In the genomic region with DNA sequence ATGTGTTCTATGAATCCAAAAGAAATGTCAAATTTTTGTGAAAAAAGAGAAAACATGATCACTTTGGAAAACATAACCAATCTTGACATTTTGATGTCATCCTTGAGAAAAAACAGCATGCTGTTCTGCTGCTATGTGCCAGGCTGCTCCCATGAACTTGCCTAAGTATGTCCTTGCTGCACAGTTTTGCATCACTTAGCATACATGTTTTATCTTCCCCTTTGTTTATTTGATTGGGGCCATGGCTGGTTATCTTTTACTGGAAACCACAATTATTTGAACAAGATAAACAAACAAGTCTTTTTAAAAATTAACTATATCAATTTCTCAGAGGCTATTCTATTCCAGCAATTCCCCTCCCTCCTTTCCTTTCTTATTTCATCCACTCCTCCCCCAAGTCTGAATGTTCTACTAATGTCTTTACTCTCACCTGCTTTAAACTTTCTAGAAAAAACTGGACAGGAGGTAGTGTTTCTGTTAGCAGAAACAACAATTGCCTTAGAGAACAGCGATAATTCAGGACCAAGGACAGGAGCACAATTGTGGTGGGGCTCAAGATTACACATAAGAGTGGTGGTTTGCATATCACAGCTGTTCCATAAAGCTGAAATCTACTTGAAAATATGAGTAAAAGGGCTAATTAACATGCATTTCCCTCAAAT, we compare ENCODE assay signal across 2 cellular contexts.
TF ChIP-seq lines count a peak whose summit lies in the region.

No MANE protein-coding gene starts in this region.

TF ChIP-seq in K562, 482 proteins besides CTCF, POLR2A, EP300 and RAD21 (continued from another document):
- TF ChIP-seq ARID4B (CRISPR knock-in tag; IDR thresholded peaks at IDR 0.05) (no peak), HSF4 (CRISPR knock-in tag; IDR thresholded peaks at IDR 0.05; ENCODE audit: borderline replicate concordance) (no peak)

TF ChIP-seq in HepG2, 621 proteins besides CTCF, POLR2A, EP300 and RAD21 (continued from another document and continues in another):
- TF ChIP-seq, protein P1, sequence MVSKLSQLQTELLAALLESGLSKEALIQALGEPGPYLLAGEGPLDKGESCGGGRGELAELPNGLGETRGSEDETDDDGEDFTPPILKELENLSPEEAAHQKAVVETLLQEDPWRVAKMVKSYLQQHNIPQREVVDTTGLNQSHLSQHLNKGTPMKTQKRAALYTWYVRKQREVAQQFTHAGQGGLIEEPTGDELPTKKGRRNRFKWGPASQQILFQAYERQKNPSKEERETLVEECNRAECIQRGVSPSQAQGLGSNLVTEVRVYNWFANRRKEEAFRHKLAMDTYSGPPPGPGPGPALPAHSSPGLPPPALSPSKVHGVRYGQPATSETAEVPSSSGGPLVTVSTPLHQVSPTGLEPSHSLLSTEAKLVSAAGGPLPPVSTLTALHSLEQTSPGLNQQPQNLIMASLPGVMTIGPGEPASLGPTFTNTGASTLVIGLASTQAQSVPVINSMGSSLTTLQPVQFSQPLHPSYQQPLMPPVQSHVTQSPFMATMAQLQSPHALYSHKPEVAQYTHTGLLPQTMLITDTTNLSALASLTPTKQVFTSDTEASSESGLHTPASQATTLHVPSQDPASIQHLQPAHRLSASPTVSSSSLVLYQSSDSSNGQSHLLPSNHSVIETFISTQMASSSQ (IDR thresholded peaks at IDR 0.05; ENCODE audit: low read depth) = peak; percentile 44; the same call in 1 of the 2 replicates
- TF ChIP-seq, protein P1 (CRISPR knock-in tag; IDR thresholded peaks at IDR 0.05; ENCODE audit: borderline replicate concordance) = no peak
- TF ChIP-seq ZBTB3 (CRISPR knock-in tag; IDR thresholded peaks at IDR 0.05; ENCODE audit: borderline replicate concordance, low read depth) = no peak
- TF ChIP-seq EHMT2 (IDR thresholded peaks at IDR 0.05; ENCODE audit: borderline replicate concordance, low read depth, low read length) = peak; percentile 92
- 0 out of 2 replicates have a peak, but pooled peaks have one; percentile 60 for TF ChIP-seq KLF6 (CRISPR knock-in tag; IDR thresholded peaks at IDR 0.05)
- no peak for TF ChIP-seq MED8 (CRISPR knock-in tag; IDR thresholded peaks at IDR 0.05; ENCODE audit: insufficient replicate concordance)
- TF ChIP-seq, protein P2, sequence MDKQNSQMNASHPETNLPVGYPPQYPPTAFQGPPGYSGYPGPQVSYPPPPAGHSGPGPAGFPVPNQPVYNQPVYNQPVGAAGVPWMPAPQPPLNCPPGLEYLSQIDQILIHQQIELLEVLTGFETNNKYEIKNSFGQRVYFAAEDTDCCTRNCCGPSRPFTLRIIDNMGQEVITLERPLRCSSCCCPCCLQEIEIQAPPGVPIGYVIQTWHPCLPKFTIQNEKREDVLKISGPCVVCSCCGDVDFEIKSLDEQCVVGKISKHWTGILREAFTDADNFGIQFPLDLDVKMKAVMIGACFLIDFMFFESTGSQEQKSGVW (CRISPR knock-in tag; IDR thresholded peaks at IDR 0.05; ENCODE audit: borderline replicate concordance) = no peak
- TF ChIP-seq TGIF2 (CRISPR knock-in tag; IDR thresholded peaks at IDR 0.05) = peak; percentile 72; the same call in 1 of the 2 replicates
- TF ChIP-seq ZNF841 (CRISPR knock-in tag; IDR thresholded peaks at IDR 0.05; ENCODE audit: borderline replicate concordance) = no peak
- TF ChIP-seq, protein P3, sequence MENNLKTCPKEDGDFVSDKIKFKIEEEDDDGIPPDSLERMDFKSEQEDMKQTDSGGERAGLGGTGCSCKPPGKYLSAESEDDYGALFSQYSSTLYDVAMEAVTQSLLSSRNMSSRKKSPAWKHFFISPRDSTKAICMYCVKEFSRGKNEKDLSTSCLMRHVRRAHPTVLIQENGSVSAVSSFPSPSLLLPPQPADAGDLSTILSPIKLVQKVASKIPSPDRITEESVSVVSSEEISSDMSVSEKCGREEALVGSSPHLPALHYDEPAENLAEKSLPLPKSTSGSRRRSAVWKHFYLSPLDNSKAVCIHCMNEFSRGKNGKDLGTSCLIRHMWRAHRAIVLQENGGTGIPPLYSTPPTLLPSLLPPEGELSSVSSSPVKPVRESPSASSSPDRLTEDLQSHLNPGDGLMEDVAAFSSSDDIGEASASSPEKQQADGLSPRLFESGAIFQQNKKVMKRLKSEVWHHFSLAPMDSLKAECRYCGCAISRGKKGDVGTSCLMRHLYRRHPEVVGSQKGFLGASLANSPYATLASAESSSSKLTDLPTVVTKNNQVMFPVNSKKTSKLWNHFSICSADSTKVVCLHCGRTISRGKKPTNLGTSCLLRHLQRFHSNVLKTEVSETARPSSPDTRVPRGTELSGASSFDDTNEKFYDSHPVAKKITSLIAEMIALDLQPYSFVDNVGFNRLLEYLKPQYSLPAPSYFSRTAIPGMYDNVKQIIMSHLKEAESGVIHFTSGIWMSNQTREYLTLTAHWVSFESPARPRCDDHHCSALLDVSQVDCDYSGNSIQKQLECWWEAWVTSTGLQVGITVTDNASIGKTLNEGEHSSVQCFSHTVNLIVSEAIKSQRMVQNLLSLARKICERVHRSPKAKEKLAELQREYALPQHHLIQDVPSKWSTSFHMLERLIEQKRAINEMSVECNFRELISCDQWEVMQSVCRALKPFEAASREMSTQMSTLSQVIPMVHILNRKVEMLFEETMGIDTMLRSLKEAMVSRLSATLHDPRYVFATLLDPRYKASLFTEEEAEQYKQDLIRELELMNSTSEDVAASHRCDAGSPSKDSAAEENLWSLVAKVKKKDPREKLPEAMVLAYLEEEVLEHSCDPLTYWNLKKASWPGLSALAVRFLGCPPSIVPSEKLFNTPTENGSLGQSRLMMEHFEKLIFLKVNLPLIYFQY (CRISPR knock-in tag; IDR thresholded peaks at IDR 0.05; ENCODE audit: borderline replicate concordance) = no peak
- TF ChIP-seq HDAC2 (CRISPR knock-in tag; IDR thresholded peaks at IDR 0.05) = 0 out of 2 replicates have a peak, but pooled peaks have one; percentile 20
- 0 out of 2 replicates have a peak, but pooled peaks have one; percentile 33 for TF ChIP-seq ZNF792 (CRISPR knock-in tag; IDR thresholded peaks at IDR 0.05)
- no peak for TF ChIP-seq ZNF766 (CRISPR knock-in tag; IDR thresholded peaks at IDR 0.05; ENCODE audit: borderline replicate concordance)
- TF ChIP-seq SOX5 (CRISPR knock-in tag; IDR thresholded peaks at IDR 0.05; ENCODE audit: borderline replicate concordance) = peak; percentile 26; the same call in 1 of the 2 replicates
- TF ChIP-seq, protein P4, sequence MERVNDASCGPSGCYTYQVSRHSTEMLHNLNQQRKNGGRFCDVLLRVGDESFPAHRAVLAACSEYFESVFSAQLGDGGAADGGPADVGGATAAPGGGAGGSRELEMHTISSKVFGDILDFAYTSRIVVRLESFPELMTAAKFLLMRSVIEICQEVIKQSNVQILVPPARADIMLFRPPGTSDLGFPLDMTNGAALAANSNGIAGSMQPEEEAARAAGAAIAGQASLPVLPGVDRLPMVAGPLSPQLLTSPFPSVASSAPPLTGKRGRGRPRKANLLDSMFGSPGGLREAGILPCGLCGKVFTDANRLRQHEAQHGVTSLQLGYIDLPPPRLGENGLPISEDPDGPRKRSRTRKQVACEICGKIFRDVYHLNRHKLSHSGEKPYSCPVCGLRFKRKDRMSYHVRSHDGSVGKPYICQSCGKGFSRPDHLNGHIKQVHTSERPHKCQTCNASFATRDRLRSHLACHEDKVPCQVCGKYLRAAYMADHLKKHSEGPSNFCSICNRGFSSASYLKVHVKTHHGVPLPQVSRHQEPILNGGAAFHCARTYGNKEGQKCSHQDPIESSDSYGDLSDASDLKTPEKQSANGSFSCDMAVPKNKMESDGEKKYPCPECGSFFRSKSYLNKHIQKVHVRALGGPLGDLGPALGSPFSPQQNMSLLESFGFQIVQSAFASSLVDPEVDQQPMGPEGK (CRISPR knock-in tag; IDR thresholded peaks at IDR 0.05) = 0 out of 2 replicates have a peak, but pooled peaks have one; percentile 16
- 0 out of 2 replicates have a peak, but pooled peaks have one; percentile 34 for TF ChIP-seq YEATS2 (CRISPR knock-in tag; IDR thresholded peaks at IDR 0.05; ENCODE audit: borderline replicate concordance)
- TF ChIP-seq MTA1 (CRISPR knock-in tag; IDR thresholded peaks at IDR 0.05; ENCODE audit: borderline replicate concordance) = no peak
- TF ChIP-seq MAFF (IDR thresholded peaks at IDR 0.05; ENCODE audit: low read depth, low read length) = no peak
- no peak for TF ChIP-seq ZBTB7B (CRISPR knock-in tag; IDR thresholded peaks at IDR 0.05)
- no peak for TF ChIP-seq TMF1 (CRISPR knock-in tag; IDR thresholded peaks at IDR 0.05; ENCODE audit: low read depth)
- peak; percentile 63 to 96 for TF ChIP-seq REST (IDR thresholded peaks at IDR 0.05; ENCODE audit: borderline replicate concordance in 1 of 2, low read depth in 1 of 2, low read length in 2 of 2)
- TF ChIP-seq SOX13 (IDR thresholded peaks at IDR 0.05) = no peak
- TF ChIP-seq SOX13 (CRISPR knock-in tag; conservative IDR thresholded peaks at IDR 0.05 in 1 of 2, IDR thresholded peaks at IDR 0.05 in 1 of 2) = peak in 1 of 2 experiments; percentile 46; a peak in 2 of 4 replicates
- TF ChIP-seq CREB1 (IDR thresholded peaks at IDR 0.05) = no peak
- 0 out of 2 replicates have a peak, but pooled peaks have one; percentile 21 for TF ChIP-seq CREB1 (CRISPR knock-in tag; IDR thresholded peaks at IDR 0.05)
- TF ChIP-seq DNMT3B (CRISPR knock-in tag; conservative IDR thresholded peaks at IDR 0.05) = peak; percentile 61; the same call in 1 of the 2 replicates
- no peak for TF ChIP-seq SOX6 (IDR thresholded peaks at IDR 0.05)
- TF ChIP-seq SOX6 (CRISPR knock-in tag; IDR thresholded peaks at IDR 0.05) = peak; percentile 43; the same call in 1 of the 2 replicates
- no peak for TF ChIP-seq TERF1 (CRISPR knock-in tag; IDR thresholded peaks at IDR 0.05)
- TF ChIP-seq SMAD3 (CRISPR knock-in tag; IDR thresholded peaks at IDR 0.05) = no peak
- TF ChIP-seq RARA (CRISPR knock-in tag; IDR thresholded peaks at IDR 0.05) = 0 out of 2 replicates have a peak, but pooled peaks have one; percentile 8
- TF ChIP-seq ZSCAN20 (CRISPR knock-in tag; IDR thresholded peaks at IDR 0.05; ENCODE audit: borderline replicate concordance) = no peak
- TF ChIP-seq KLF11 (CRISPR knock-in tag; IDR thresholded peaks at IDR 0.05) = 0 out of 2 replicates have a peak, but pooled peaks have one; percentile 47
- TF ChIP-seq, protein P5, sequence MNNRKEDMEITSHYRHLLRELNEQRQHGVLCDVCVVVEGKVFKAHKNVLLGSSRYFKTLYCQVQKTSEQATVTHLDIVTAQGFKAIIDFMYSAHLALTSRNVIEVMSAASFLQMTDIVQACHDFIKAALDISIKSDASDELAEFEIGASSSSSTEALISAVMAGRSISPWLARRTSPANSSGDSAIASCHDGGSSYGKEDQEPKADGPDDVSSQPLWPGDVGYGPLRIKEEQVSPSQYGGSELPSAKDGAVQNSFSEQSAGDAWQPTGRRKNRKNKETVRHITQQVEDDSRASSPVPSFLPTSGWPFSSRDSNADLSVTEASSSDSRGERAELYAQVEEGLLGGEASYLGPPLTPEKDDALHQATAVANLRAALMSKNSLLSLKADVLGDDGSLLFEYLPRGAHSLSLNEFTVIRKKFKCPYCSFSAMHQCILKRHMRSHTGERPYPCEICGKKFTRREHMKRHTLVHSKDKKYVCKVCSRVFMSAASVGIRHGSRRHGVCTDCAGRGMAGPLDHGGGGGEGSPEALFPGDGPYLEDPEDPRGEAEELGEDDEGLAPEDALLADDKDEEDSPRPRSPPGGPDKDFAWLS (CRISPR knock-in tag; IDR thresholded peaks at IDR 0.05; ENCODE audit: borderline replicate concordance) = no peak
- TF ChIP-seq ZGPAT (CRISPR knock-in tag; IDR thresholded peaks at IDR 0.05) = peak; percentile 29; the same call in 1 of the 2 replicates
